19 cellular contexts compared by ENCODE assay signal in the genomic region with DNA sequence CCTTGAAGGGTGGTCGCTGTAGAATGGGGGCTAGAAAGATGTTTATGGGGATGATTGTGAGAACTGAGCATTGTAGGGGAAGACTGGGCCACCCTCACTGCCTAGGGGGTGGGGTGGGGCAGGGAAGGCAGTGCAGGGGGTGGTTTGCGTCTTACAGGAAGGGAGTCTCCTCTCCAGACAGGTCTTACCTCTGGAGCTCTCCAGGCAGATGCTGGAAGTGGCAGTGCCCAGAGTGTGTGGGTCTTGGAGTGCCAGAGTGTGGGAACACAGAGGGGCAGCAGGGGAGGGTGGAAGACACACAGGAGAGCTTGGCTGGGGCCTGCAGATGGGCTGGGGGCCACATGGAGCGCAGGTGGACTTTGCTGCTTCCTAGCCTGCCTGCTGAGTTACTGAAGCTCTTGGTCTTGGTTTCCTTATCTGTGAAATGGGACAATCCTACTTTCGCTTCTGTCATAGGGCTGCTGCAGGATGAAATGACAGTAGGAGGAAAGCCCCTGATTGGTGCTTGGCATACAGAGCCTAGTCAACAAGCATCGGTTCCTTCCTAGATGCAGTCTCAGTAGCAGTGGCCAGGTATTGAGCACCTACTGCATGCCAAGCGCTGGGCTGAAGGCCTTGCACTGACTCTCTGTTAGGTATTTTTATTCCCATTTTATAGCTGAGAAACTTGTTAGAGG.
DNase-seq lines count a peak whose midpoint lies in the region; TF ChIP-seq lines count a peak whose summit lies in the region.
"Had no signal": no experiment of that assay in that cellular context is flagged by ENCODE, and none has a peak within 500 bp of the region (broad histone marks: within the 10 kb centered on the region; RNA-seq: fewer than 3 reads in every experiment).

No MANE protein-coding gene starts in this region.

- H3K9ac ChIP-seq in Loucy (ENCODE audit: low read depth, low read length, poor library complexity, severe bottlenecking), result peak overlapping the region; percentile 70

- no peaks in the 10 kb centered on the region for H3K79me2 ChIP-seq in Loucy (ENCODE audit: insufficient read depth, low read length)

- H2AFZ ChIP-seq in Loucy (ENCODE audit: low read length), result no peak overlapping the region

- TF ChIP-seq CTCF in GM12865 (IDR thresholded peaks at IDR 0.05; ENCODE audit: insufficient read depth, low read depth, low read length, missing control alignments) (no peak), Loucy (conservative IDR thresholded peaks at IDR 0.05; ENCODE audit: low read length) (no peak), osteocyte (IDR thresholded peaks at IDR 0.05) (no peak), GM10248 (IDR thresholded peaks at IDR 0.05; ENCODE audit: control extremely low read depth, extremely low read depth, low read depth, missing control alignments) (no peak), nephron progenitor cell (IDR thresholded peaks at IDR 0.05) (no peak)

- H3K4me2 ChIP-seq in Loucy (ENCODE audit: low read depth, low read length, poor library complexity, severe bottlenecking), result peak overlapping the region; percentile 54

- peaks cover 89% of the 10 kb centered on the region for H3K4me1 ChIP-seq in Loucy (ENCODE audit: insufficient read depth, low read length, poor library complexity, severe bottlenecking)
- H3K4me1 ChIP-seq: Caco-2 had no signal

- H3K9me2 ChIP-seq in Loucy (replicated peaks; ENCODE audit: low read depth, low read length), result no peaks in the 10 kb centered on the region

- H3K9me3 ChIP-seq in Loucy (ENCODE audit: insufficient read depth, low read depth, low read length), result no peaks in the 10 kb centered on the region
- H3K9me3 ChIP-seq: Caco-2, neutrophil had no signal

- no peaks in the 10 kb centered on the region for H3K36me3 ChIP-seq in Loucy (ENCODE audit: insufficient read depth, low read length)
- H3K36me3 ChIP-seq: neutrophil had no signal

- H3K4me3 Mint-ChIP-seq in osteocyte (ENCODE audit: unreplicated experiment), result no peak overlapping the region
- no peak overlapping the region for H3K4me3 Mint-ChIP-seq in nephron progenitor cell
- H3K4me3 Mint-ChIP-seq: IgD-negative memory B cell had no signal

- H3K27me3 ChIP-seq in Loucy (ENCODE audit: insufficient read depth, low read length, poor library complexity, severe bottlenecking), result no peaks in the 10 kb centered on the region
- H3K27me3 ChIP-seq: neutrophil had no signal

- H3F3A ChIP-seq in Loucy (ENCODE audit: low read depth), result 0 out of 2 replicates have a peak, but pooled peaks cover 3% of the 10 kb centered on the region

- no peaks in the 10 kb centered on the region for H4K20me1 ChIP-seq in Loucy (ENCODE audit: insufficient read depth, low read length, poor library complexity, severe bottlenecking)

- H3K9me3 Mint-ChIP-seq in osteocyte (ENCODE audit: unreplicated experiment) (no peaks in the 10 kb centered on the region), nephron progenitor cell (no peaks in the 10 kb centered on the region)
- H3K9me3 Mint-ChIP-seq: activated naive CD4-positive, alpha-beta T cell treated with anti-CD3 and anti-CD28 coated beads, Interleukin-2, amount 50 U/mL, for 72 hours; IgD-negative memory B cell had no signal

- DNase-seq in GM12865 (ENCODE audit: low read depth) (peak; percentile 39), caudate nucleus (lab: John Stamatoyannopoulos, UW) (no peak), osteocyte (ENCODE audit: extremely low spot score, unreplicated experiment) (no peak), NCI-H748 treated with DMSO at 0.1 percent for 48 hours (lab: John Stamatoyannopoulos, UW) (no peak), GM10248 (ENCODE audit: extremely low spot score) (no peak), nephron progenitor cell (no peak), amniotic stem cell (lab: John Stamatoyannopoulos, UW) (no peak)
- DNase-seq: activated CD4-positive, alpha-beta T cell treated with anti-CD3 and anti-CD28 coated beads for 4 hours; activated T-cell treated with anti-CD3 and anti-CD28 coated beads for 4 hours; Caco-2; head of caudate nucleus; NCI-H2029; NCI-H510A; SIG-M5; T1000 had no signal

- peak overlapping the region; percentile 85 for H3K27ac ChIP-seq in caudate nucleus (ENCODE audit: low read depth, low read length)
- H3K27ac ChIP-seq: neutrophil had no signal

- H3K27me3 Mint-ChIP-seq in osteocyte (ENCODE audit: unreplicated experiment), result no peaks in the 10 kb centered on the region
- H3K27me3 Mint-ChIP-seq in nephron progenitor cell (ENCODE audit: low read depth, poor library complexity), result no peaks in the 10 kb centered on the region
- H3K27me3 Mint-ChIP-seq: IgD-negative memory B cell had no signal

- H3K27ac Mint-ChIP-seq in osteocyte (ENCODE audit: unreplicated experiment) (peak overlapping the region; percentile 38), nephron progenitor cell (no peak overlapping the region)

- CTCF ChIA-PET in GM10248 (lab: Yijun Ruan, JAX), result interaction anchor here (0.8 to 1.7 kb wide), 4 partner anchors 56 to 217 kb away, joined by 3 to 5 read pairs (median 4); no protein-coding TSS in a partner anchor

- H3K36me3 Mint-ChIP-seq in osteocyte (ENCODE audit: unreplicated experiment) (no peaks in the 10 kb centered on the region), nephron progenitor cell (ENCODE audit: low read depth) (no peaks in the 10 kb centered on the region)
- H3K36me3 Mint-ChIP-seq: activated naive CD4-positive, alpha-beta T cell treated with anti-CD3 and anti-CD28 coated beads, Interleukin-2, amount 50 U/mL, for 72 hours had no signal

- no peak overlapping the region for H3K4me3 ChIP-seq in GM12865 (ENCODE audit: low read depth, low read length)
- no peak overlapping the region for H3K4me3 ChIP-seq in Loucy (ENCODE audit: low read length, poor library complexity, severe bottlenecking)

- POLR2A ChIA-PET in GM10248 (lab: Yijun Ruan, JAX), result no interaction called here

- H3K4me1 Mint-ChIP-seq in osteocyte (ENCODE audit: unreplicated experiment) (peaks cover 56% of the 10 kb centered on the region), nephron progenitor cell (peaks cover 30% of the 10 kb centered on the region)
